19 cellular contexts compared by ENCODE assay signal in genomic region chr7:86645174-86645566, GRCh38. TPM values are rescaled to one million over a fixed set of nuclear protein-coding genes. Genes with fewer than 3 reads are reported as not detected.
DNase-seq lines count a peak whose midpoint lies in the region; ATAC-seq, FAIRE-seq and TF ChIP-seq lines count a peak whose summit lies in the region.
"Had no signal": no experiment of that assay in that cellular context is flagged by ENCODE, and none has a peak within 500 bp of the region (broad histone marks: within the 10 kb centered on the region; RNA-seq: fewer than 3 reads in every experiment).

No MANE protein-coding gene starts in this region.

- no peak overlapping the region for H3K4me3 Mint-ChIP-seq in natural killer cell
- H3K4me3 Mint-ChIP-seq: activated T-cell treated with anti-CD3 and anti-CD28 coated beads, Interleukin-2, amount 50 U/mL, for 4 hours had no signal

- 6% methylated on average over 10 of the region's 13 CpGs for WGBS in right lobe of liver (ENCODE audit: insufficient coverage, low coverage, low lambda C conversion rate, missing lambda C conversion rate)
- 18% methylated on average over 13 of the region's 13 CpGs for WGBS in HepG2 (ENCODE audit: low lambda C conversion rate)
- WGBS in stomach, 5 donors: 6 to 29% (median 7%) methylated on average over 13 of the region's 13 CpGs

- TF ChIP-seq EP300 in HepG2 (IDR thresholded peaks at IDR 0.05; ENCODE audit: low read depth in 2 of 2, low read length in 2 of 2) (no peak), HepG2 (CRISPR knock-in tag; IDR thresholded peaks at IDR 0.05; ENCODE audit: borderline replicate concordance) (no peak), neural cell (conservative IDR thresholded peaks at IDR 0.05; ENCODE audit: poor library complexity, severe bottlenecking) (no peak), stomach (IDR thresholded peaks at IDR 0.05) (no peak)

- no peak overlapping the region for H3K27ac ChIP-seq in right lobe of liver
- no peak overlapping the region for H3K27ac ChIP-seq in HepG2 (ENCODE audit: extremely low read length, insufficient read depth, low read length)
- no peak overlapping the region for H3K27ac ChIP-seq in neural cell (ENCODE audit: low read length)
- H3K27ac ChIP-seq in stomach: no peak overlapping the region
- H3K27ac ChIP-seq: SJSA1, upper lobe of right lung had no signal

- no peak for FAIRE-seq in HepG2 (lab: Jason Lieb, UNC)

- no peaks in the 10 kb centered on the region for H3K4me1 Mint-ChIP-seq in natural killer cell

- H3K4me2 ChIP-seq in HepG2 (ENCODE audit: low read depth, low read length) (no peak overlapping the region), neural cell (ENCODE audit: low read length) (peak overlapping the region; percentile 56)

- no peak overlapping the region for H3K27ac Mint-ChIP-seq in natural killer cell

- no peaks in the 10 kb centered on the region for H3K36me3 Mint-ChIP-seq in natural killer cell

- H3K79me2 ChIP-seq in HepG2 (ENCODE audit: insufficient read depth, low read length): no peaks in the 10 kb centered on the region
- H3K79me2 ChIP-seq in neural cell (replicated peaks; ENCODE audit: insufficient read depth, low read length): no peaks in the 10 kb centered on the region

- TF ChIP-seq POLR2A in right lobe of liver (IDR thresholded peaks at IDR 0.05): no peak
- no peak for TF ChIP-seq POLR2A in HepG2 (IDR thresholded peaks at IDR 0.05; ENCODE audit: insufficient read depth in 1 of 2, low read depth in 2 of 2, low read length in 2 of 2)
- no peak for TF ChIP-seq POLR2A in stomach (IDR thresholded peaks at IDR 0.05)

- no peaks in the 10 kb centered on the region for H4K20me1 ChIP-seq in HepG2 (ENCODE audit: insufficient read depth, low read length)
- H4K20me1 ChIP-seq in neural cell (ENCODE audit: insufficient read depth): no peaks in the 10 kb centered on the region

- H3K9me3 Mint-ChIP-seq in natural killer cell: peaks cover 0 to 2% of the 10 kb centered on the region in 2 donors
- H3K9me3 Mint-ChIP-seq: activated T-cell treated with anti-CD3 and anti-CD28 coated beads, Interleukin-2, amount 50 U/mL, for 4 hours had no signal

- TF ChIP-seq RAD21 in HepG2 (CRISPR knock-in tag; IDR thresholded peaks at IDR 0.05) (no peak), neural cell (conservative IDR thresholded peaks at IDR 0.05) (no peak)

- H3K27me3 ChIP-seq in right lobe of liver (peaks cover 0 to 11% of the 10 kb centered on the region in 2 donors), HepG2 (ENCODE audit: control insufficient read depth in 1 of 2, insufficient read depth in 2 of 2, low read length in 2 of 2) (peaks cover 0 to 12% of the 10 kb centered on the region in 2 experiments; a peak in 1 of 5 replicates), neural cell (ENCODE audit: insufficient read depth, low read depth, low read length) (peaks cover 19% of the 10 kb centered on the region), stomach (peaks cover 0 to 42% (median 28%) of the 10 kb centered on the region in 3 donors)

- H3K36me3 ChIP-seq in right lobe of liver: no peaks in the 10 kb centered on the region
- no peaks in the 10 kb centered on the region for H3K36me3 ChIP-seq in HepG2 (replicated peaks in 1 of 2; ENCODE audit: control insufficient read depth in 1 of 2, insufficient read depth in 2 of 2, low read length in 2 of 2)
- H3K36me3 ChIP-seq in neural cell (ENCODE audit: insufficient read depth, low read length): no peaks in the 10 kb centered on the region
- no peaks in the 10 kb centered on the region for H3K36me3 ChIP-seq in stomach
- H3K36me3 ChIP-seq: SJSA1, upper lobe of right lung had no signal

- TF ChIP-seq CTCF in right lobe of liver (IDR thresholded peaks at IDR 0.05): no peak
- no peak for TF ChIP-seq CTCF in HepG2 (CRISPR knock-in tag; IDR thresholded peaks at IDR 0.05)
- no peak for TF ChIP-seq CTCF in neural cell (IDR thresholded peaks at IDR 0.05; ENCODE audit: poor library complexity, severe bottlenecking)
- no peak for TF ChIP-seq CTCF in natural killer cell (IDR thresholded peaks at IDR 0.05)
- no peak for TF ChIP-seq CTCF in stomach (IDR thresholded peaks at IDR 0.05)

- H3K9ac ChIP-seq in HepG2 (ENCODE audit: insufficient read depth, low read depth, low read length) (no peak overlapping the region), neural cell (ENCODE audit: low read length) (peak overlapping the region; percentile 59)

- in situ Hi-C loops in HepG2 (cut with HindIII; ENCODE audit: extremely low pct_ligation_motif_present, low pct_unique_long_range_greater_than_20kb): no loop called here

- intact Hi-C loops in right lobe of liver (cut with DNase I): no loop called here
- intact Hi-C loops in HepG2 (cut with micrococcal nuclease; ENCODE audit: unreplicated experiment): no loop called here
- intact Hi-C loops in head of caudate nucleus (cut with DNase I): no loop called here
- intact Hi-C loops in natural killer cell (cut with micrococcal nuclease): no loop called here
- intact Hi-C loops in stomach (cut with DNase I; ENCODE audit: low total_unique reads): no loop called here

- peaks cover 0 to 8% of the 10 kb centered on the region in 2 donors for H3K27me3 Mint-ChIP-seq in natural killer cell (ENCODE audit: low read depth in 2 of 2)

- no peaks in the 10 kb centered on the region for H3K9me3 ChIP-seq in right lobe of liver
- no peaks in the 10 kb centered on the region for H3K9me3 ChIP-seq in HepG2 (ENCODE audit: low read length)
- no peaks in the 10 kb centered on the region for H3K9me3 ChIP-seq in neural cell (ENCODE audit: low read length)
- no peaks in the 10 kb centered on the region for H3K9me3 ChIP-seq in stomach
- H3K9me3 ChIP-seq: SJSA1, upper lobe of right lung had no signal

- ATAC-seq in right lobe of liver (peak; percentile 32 to 71 (median 50)), HepG2 (no peak), natural killer cell (no peak), GM21786 (IDR thresholded peaks at IDR 0.05; ENCODE audit: unreplicated experiment) (no peak)
- ATAC-seq: activated T-cell treated with anti-CD3 and anti-CD28 coated beads, Interleukin-2, amount 50 U/mL, for 4 hours; left colon had no signal

- H2AFZ ChIP-seq in HepG2 (ENCODE audit: low read length) (no peak overlapping the region), neural cell (ENCODE audit: low read depth, low read length) (peak overlapping the region; percentile 38)

- H3K4me1 ChIP-seq in right lobe of liver: peaks cover 0 to 10% (median 0%) of the 10 kb centered on the region in 4 donors
- no peaks in the 10 kb centered on the region for H3K4me1 ChIP-seq in HepG2 (ENCODE audit: insufficient read depth, low read length)
- peaks cover 17 to 21% (median 21%) of the 10 kb centered on the region in 4 donors for H3K4me1 ChIP-seq in stomach
- H3K4me1 ChIP-seq: SJSA1 had no signal

- no peaks in the 10 kb centered on the region for H3F3A ChIP-seq in neural cell (ENCODE audit: insufficient read depth, low read length, poor library complexity, severe bottlenecking)

- POLR2A ChIA-PET in HepG2 (lab: Yijun Ruan, JAX): no interaction called here

- DNase-seq in right lobe of liver (peak in 1 of 3 donors; percentile 43), HepG2 (ENCODE audit: low spot score) (no peak), head of caudate nucleus (peak in 27 of 42 donors; percentile 2 to 72 (median 43)), natural killer cell (no peak), stomach (no peak), NCI-H82 treated with DMSO at 0.1 percent for 48 hours (lab: John Stamatoyannopoulos, UW; ENCODE audit: unreplicated experiment) (no peak)
- DNase-seq: activated CD4-positive, alpha-beta T cell treated with anti-CD3 and anti-CD28 coated beads, Interleukin-2, amount 50 U/mL, for 4 hours; activated T-cell treated with anti-CD3 and anti-CD28 coated beads, Interleukin-2, amount 50 U/mL, for 4 hours; cortex of kidney; DMS79; left colon; NCI-H1694; NCI-H446; stimulated activated CD4-positive, alpha-beta T cell treated with anti-CD3 and anti-CD28 coated beads, Interleukin-2, amount 100 ng/mL, for 48 hours had no signal

- CTCF ChIA-PET in HepG2 (lab: Yijun Ruan, JAX; ENCODE audit: low intra/inter-chr PET ratio, low total read pairs): no interaction called here

- no TSS peak for BruUV-seq in HepG2 (replicated peaks; lab: Mats Ljungman, UMichigan)

- H3K4me3 ChIP-seq in right lobe of liver (no peak overlapping the region), HepG2 (replicated peaks in 1 of 3; ENCODE audit: insufficient read depth in 1 of 3, low read depth in 2 of 3, low read length in 3 of 3) (no peak overlapping the region), neural cell (ENCODE audit: low read length) (peak overlapping the region; percentile 69), stomach (peak overlapping the region in 1 of 4 donors; percentile 37)
- H3K4me3 ChIP-seq: SJSA1, upper lobe of right lung had no signal

- H3K9me2 ChIP-seq in neural cell (ENCODE audit: insufficient read depth, low read length): no peaks in the 10 kb centered on the region

TF ChIP-seq in neural cell, 6 proteins besides CTCF, POLR2A, EP300 and RAD21 (continues in another document):
- TF ChIP-seq EZH2 (IDR thresholded peaks at IDR 0.05; ENCODE audit: borderline replicate concordance, insufficient read depth, low read length, poor library complexity, severe bottlenecking): no peak

RNA-seq across cellular contexts. Expression of gene GRM3, which starts 1.5 kb away (rescaled TPM):
- total RNA-seq in right lobe of liver: under 1 TPM in 1 of 6 experiments, not detected in 5; 0.12 TPM
- not detected in 2 replicates for total RNA-seq in HepG2 (2016; rRNA removed; fragmentation: Illumina TruSeq; extraction: Trizol)
- not detected in 2 replicates for total RNA-seq in HepG2 (2016; cell fraction: cytosol; rRNA removed; fragmentation: Illumina TruSeq; extraction: Trizol; ENCODE audit: low read depth)
- total RNA-seq in HepG2 (2016; cell fraction: insoluble cytoplasmic fraction; rRNA removed; fragmentation: Illumina TruSeq; extraction: Trizol): not detected in 2 replicates
- total RNA-seq in HepG2 (2016; cell fraction: membrane; rRNA removed; fragmentation: Illumina TruSeq; extraction: Trizol): not detected in 2 replicates
- total RNA-seq in HepG2 (2016; cell fraction: nucleus; rRNA removed; fragmentation: Illumina TruSeq; extraction: Trizol): not detected in 2 replicates
- not detected in 2 replicates for polyA plus RNA-seq in HepG2 (2011; rRNA removed)
- polyA plus RNA-seq in HepG2 (2011; cell fraction: cytosol; rRNA removed): not detected in 2 replicates
- polyA plus RNA-seq in HepG2 (2011; cell fraction: nucleus; rRNA removed): not detected in 2 replicates
- polyA plus RNA-seq in HepG2 (2012): not detected in 2 replicates
- not detected in 2 replicates for polyA plus RNA-seq in HepG2 (2016; cell fraction: cytosol; fragmentation: Illumina TruSeq; extraction: Trizol; ENCODE audit: low read depth)
- not detected in 2 replicates for polyA plus RNA-seq in HepG2 (2016; cell fraction: insoluble cytoplasmic fraction; fragmentation: Illumina TruSeq; extraction: Trizol; ENCODE audit: low read depth)
- polyA plus RNA-seq in HepG2 (2016; cell fraction: membrane; fragmentation: Illumina TruSeq; extraction: Trizol; ENCODE audit: low read depth): not detected in 2 replicates
- polyA plus RNA-seq in HepG2 (2016; cell fraction: nucleus; fragmentation: Illumina TruSeq; extraction: Trizol; ENCODE audit: insufficient read depth, low read depth): not detected in 2 replicates
- not detected in 2 replicates for polyA minus RNA-seq in HepG2 (2011; rRNA and poly(A)+ RNA removed; ENCODE audit: low replicate concordance)
- polyA minus RNA-seq in HepG2 (2011; cell fraction: cytosol; rRNA and poly(A)+ RNA removed): not detected in 2 replicates
- polyA minus RNA-seq in HepG2 (2011; cell fraction: nucleus; rRNA and poly(A)+ RNA removed): not detected in 2 replicates
- 15.9 TPM in 2 replicates for polyA plus RNA-seq in neural cell
- 25.8 and 26.0 TPM in 2 replicates for polyA minus RNA-seq in neural cell
- not detected for total RNA-seq in natural killer cell
- under 1 TPM in 1 of 5 donors, not detected in 4; 0.55 TPM for total RNA-seq in stomach
- polyA plus RNA-seq in stomach: not detected
- total RNA-seq: A673; activated T-cell treated with anti-CD3 and anti-CD28 coated beads, Interleukin-2, amount 50 U/mL, for 4 hours; left colon; SJSA1; upper lobe of right lung had no signal

Comparison
In these comparisons a context has a peak if more than half of its experiments do, and no peak if none do; other contexts are left out.
1. ATAC-seq: peak in right lobe of liver (4 of 4); none in HepG2 (single experiment), natural killer cell (0 of 3) and GM21786 (single experiment).
2. DNase-seq: peak in head of caudate nucleus (27 of 42); none in HepG2 (single experiment), natural killer cell (single experiment), stomach (single experiment) and NCI-H82 treated with DMSO at 0.1 percent for 48 hours (single experiment).